10 cellular contexts compared by ENCODE assay signal in genomic region chr18:74083071-74083954, GRCh38.
DNase-seq lines count a peak whose midpoint lies in the region; ATAC-seq, FAIRE-seq and TF ChIP-seq lines count a peak whose summit lies in the region.
"Had no signal": no experiment of that assay in that cellular context is flagged by ENCODE, and none has a peak within 500 bp of the region (broad histone marks: within the 10 kb centered on the region; RNA-seq: fewer than 3 reads in every experiment).

No MANE protein-coding gene starts in this region.

- H3K9me3 Mint-ChIP-seq in type B pancreatic cell: peaks cover 4% of the 10 kb centered on the region

- H4K20me1 ChIP-seq in HepG2 (ENCODE audit: insufficient read depth, low read length): no peaks in the 10 kb centered on the region

- no peak for FAIRE-seq in HepG2 (lab: Jason Lieb, UNC)
- FAIRE-seq in frontal cortex (lab: Jason Lieb, UNC): no peak

- H3K36me3 Mint-ChIP-seq in type B pancreatic cell: no peaks in the 10 kb centered on the region
- H3K36me3 Mint-ChIP-seq: IgD-negative memory B cell had no signal

- no peaks in the 10 kb centered on the region for H3K79me2 ChIP-seq in HepG2 (ENCODE audit: insufficient read depth, low read length)

- H3K4me1 ChIP-seq in HepG2 (ENCODE audit: insufficient read depth, low read length) (peaks cover 12% of the 10 kb centered on the region; the same call in 1 of the 2 replicates), right lobe of liver (no peaks in the 10 kb centered on the region), ovary (ENCODE audit: insufficient read depth) (no peaks in the 10 kb centered on the region)

- TF ChIP-seq CTCF in HepG2 (CRISPR knock-in tag; IDR thresholded peaks at IDR 0.05) (no peak), right lobe of liver (IDR thresholded peaks at IDR 0.05) (no peak), type B pancreatic cell (conservative IDR thresholded peaks at IDR 0.05) (no peak), ovary (IDR thresholded peaks at IDR 0.05) (no peak), brain microvascular endothelial cell (IDR thresholded peaks at IDR 0.05; ENCODE audit: low read depth, low read length, missing control alignments) (no peak)

- intact Hi-C loops in HepG2 (cut with micrococcal nuclease; ENCODE audit: unreplicated experiment) (no loop called here), right lobe of liver (cut with DNase I) (no loop called here), ovary (cut with DNase I) (no loop called here)

- ATAC-seq in HepG2: peak; percentile 42
- no peak for ATAC-seq in right lobe of liver
- ATAC-seq in activated CD4-positive, CD25-positive, alpha-beta regulatory T cell treated with anti-CD3 and anti-CD28 coated beads, Interleukin-2, amount 50 U/mL, for 24 hours: peak; percentile 63 to 71

- H3K4me1 Mint-ChIP-seq in type B pancreatic cell (ENCODE audit: unreplicated experiment): peaks cover 12% of the 10 kb centered on the region

- no TSS peak for BruUV-seq in HepG2 (replicated peaks; lab: Mats Ljungman, UMichigan)

- peaks cover 10% of the 10 kb centered on the region for H3K27me3 Mint-ChIP-seq in type B pancreatic cell
- H3K27me3 Mint-ChIP-seq: IgD-negative memory B cell had no signal

- no peak overlapping the region for H3K4me3 Mint-ChIP-seq in type B pancreatic cell

- peak overlapping the region; percentile 2 to 21 (median 6) for H3K4me3 ChIP-seq in HepG2 (replicated peaks in 1 of 3; ENCODE audit: insufficient read depth in 1 of 3, low read depth in 2 of 3, low read length in 3 of 3)
- no peak overlapping the region for H3K4me3 ChIP-seq in right lobe of liver
- H3K4me3 ChIP-seq in ovary: no peak overlapping the region
- no peak overlapping the region for H3K4me3 ChIP-seq in brain microvascular endothelial cell (ENCODE audit: low read depth, low read length)

- peak overlapping the region; percentile 16 for H2AFZ ChIP-seq in HepG2 (ENCODE audit: low read length)

- no peak for TF ChIP-seq POLR2A in HepG2 (IDR thresholded peaks at IDR 0.05; ENCODE audit: insufficient read depth in 1 of 2, low read depth in 2 of 2, low read length in 2 of 2)
- no peak for TF ChIP-seq POLR2A in right lobe of liver (IDR thresholded peaks at IDR 0.05)
- no peak for TF ChIP-seq POLR2A in ovary (IDR thresholded peaks at IDR 0.05)

- peak overlapping the region; percentile 76 for H3K4me2 ChIP-seq in HepG2 (ENCODE audit: low read depth, low read length)

- no peak for DNase-seq in HepG2 (ENCODE audit: low spot score)
- no peak for DNase-seq in right lobe of liver
- peak; percentile 9 for DNase-seq in globus pallidus (ENCODE audit: low spot score)
- no peak for DNase-seq in type B pancreatic cell (ENCODE audit: extremely low spot score, unreplicated experiment)
- no peak for DNase-seq in ovary
- no peak for DNase-seq in brain microvascular endothelial cell
- DNase-seq in frontal cortex (ENCODE audit: low spot score in 2 of 2): no peak

- H3K36me3 ChIP-seq in HepG2 (replicated peaks in 1 of 2; ENCODE audit: control insufficient read depth in 1 of 2, insufficient read depth in 2 of 2, low read length in 2 of 2) (no peaks in the 10 kb centered on the region), right lobe of liver (no peaks in the 10 kb centered on the region), ovary (no peaks in the 10 kb centered on the region), brain microvascular endothelial cell (replicated peaks) (no peaks in the 10 kb centered on the region)

- WGBS in HepG2 (ENCODE audit: low lambda C conversion rate): 31% methylated on average over 15 of the region's 17 CpGs
- WGBS in right lobe of liver (ENCODE audit: insufficient coverage, low coverage, low lambda C conversion rate, missing lambda C conversion rate): 53% methylated on average over 4 of the region's 17 CpGs
- WGBS in ovary, 3 donors: 50 to 58% (median 56%) methylated on average over 17 of the region's 17 CpGs

- peak overlapping the region; percentile 30; the same call in 1 of the 2 replicates for H3K9ac ChIP-seq in HepG2 (ENCODE audit: insufficient read depth, low read depth, low read length)

- no peak for TF ChIP-seq RAD21 in HepG2 (CRISPR knock-in tag; IDR thresholded peaks at IDR 0.05)

- H3K9me3 ChIP-seq in HepG2 (ENCODE audit: low read length): no peaks in the 10 kb centered on the region
- no peaks in the 10 kb centered on the region for H3K9me3 ChIP-seq in right lobe of liver
- no peaks in the 10 kb centered on the region for H3K9me3 ChIP-seq in ovary

- H3K27me3 ChIP-seq in HepG2 (ENCODE audit: control insufficient read depth in 1 of 2, insufficient read depth in 2 of 2, low read length in 2 of 2): peaks cover 0 to 26% of the 10 kb centered on the region in 2 experiments
- no peaks in the 10 kb centered on the region for H3K27me3 ChIP-seq in right lobe of liver
- H3K27me3 ChIP-seq in ovary: no peaks in the 10 kb centered on the region
- H3K27me3 ChIP-seq in brain microvascular endothelial cell (replicated peaks): no peaks in the 10 kb centered on the region

- H3K27ac Mint-ChIP-seq in type B pancreatic cell: peak overlapping the region; percentile 39

- TF ChIP-seq EP300 in HepG2 (IDR thresholded peaks at IDR 0.05; ENCODE audit: low read depth in 2 of 2, low read length in 2 of 2) (no peak), HepG2 (CRISPR knock-in tag; IDR thresholded peaks at IDR 0.05; ENCODE audit: borderline replicate concordance) (no peak), ovary (IDR thresholded peaks at IDR 0.05) (no peak)

- POLR2A ChIA-PET in HepG2 (lab: Yijun Ruan, JAX): no interaction called here

- in situ Hi-C loops in HepG2 (cut with HindIII; ENCODE audit: extremely low pct_ligation_motif_present, low pct_unique_long_range_greater_than_20kb): no loop called here
- in situ Hi-C loops in brain microvascular endothelial cell (cut with HindIII; ENCODE audit: low pct_ligation_motif_present, low sequenced_read_pairs): no loop called here

- H3K27ac ChIP-seq in HepG2 (ENCODE audit: extremely low read length, insufficient read depth, low read length): no peak overlapping the region
- no peak overlapping the region for H3K27ac ChIP-seq in right lobe of liver
- no peak overlapping the region for H3K27ac ChIP-seq in ovary
- H3K27ac ChIP-seq in brain microvascular endothelial cell: no peak overlapping the region
- H3K27ac ChIP-seq: C4-2B had no signal

- CTCF ChIA-PET in HepG2 (lab: Yijun Ruan, JAX; ENCODE audit: low intra/inter-chr PET ratio, low total read pairs): interaction anchor here (1.5 to 1.8 kb wide), 2 partner anchors 33 to 258 kb away, joined by 6 to 21 read pairs; no protein-coding TSS in a partner anchor

TF ChIP-seq in HepG2, 621 proteins besides CTCF, POLR2A, EP300 and RAD21:
- TF ChIP-seq ZNF777 (CRISPR knock-in tag; IDR thresholded peaks at IDR 0.05): peak; percentile 55; the same call in 1 of the 2 replicates
- TF ChIP-seq ZNF691 (CRISPR knock-in tag; IDR thresholded peaks at IDR 0.05; ENCODE audit: borderline replicate concordance, low read depth): no peak
- TF ChIP-seq MTERF4 (CRISPR knock-in tag; IDR thresholded peaks at IDR 0.05): no peak
- no peak for TF ChIP-seq ZNF18 (CRISPR knock-in tag; IDR thresholded peaks at IDR 0.05; ENCODE audit: insufficient replicate concordance)
TF ChIP-seq in HepG2: peak in this region for 1.

Comparison
In these comparisons a context has a peak if more than half of its experiments do, and no peak if none do; other contexts are left out.
1. ATAC-seq: peak in HepG2 (single experiment) and activated CD4-positive, CD25-positive, alpha-beta regulatory T cell treated with anti-CD3 and anti-CD28 coated beads, Interleukin-2, amount 50 U/mL, for 24 hours (2 of 2); none in right lobe of liver (0 of 4).
2. H3K4me3 ChIP-seq: peak in HepG2 (3 of 3); none in right lobe of liver (0 of 3), ovary (single experiment) and brain microvascular endothelial cell (single experiment).